In the genomic region with DNA sequence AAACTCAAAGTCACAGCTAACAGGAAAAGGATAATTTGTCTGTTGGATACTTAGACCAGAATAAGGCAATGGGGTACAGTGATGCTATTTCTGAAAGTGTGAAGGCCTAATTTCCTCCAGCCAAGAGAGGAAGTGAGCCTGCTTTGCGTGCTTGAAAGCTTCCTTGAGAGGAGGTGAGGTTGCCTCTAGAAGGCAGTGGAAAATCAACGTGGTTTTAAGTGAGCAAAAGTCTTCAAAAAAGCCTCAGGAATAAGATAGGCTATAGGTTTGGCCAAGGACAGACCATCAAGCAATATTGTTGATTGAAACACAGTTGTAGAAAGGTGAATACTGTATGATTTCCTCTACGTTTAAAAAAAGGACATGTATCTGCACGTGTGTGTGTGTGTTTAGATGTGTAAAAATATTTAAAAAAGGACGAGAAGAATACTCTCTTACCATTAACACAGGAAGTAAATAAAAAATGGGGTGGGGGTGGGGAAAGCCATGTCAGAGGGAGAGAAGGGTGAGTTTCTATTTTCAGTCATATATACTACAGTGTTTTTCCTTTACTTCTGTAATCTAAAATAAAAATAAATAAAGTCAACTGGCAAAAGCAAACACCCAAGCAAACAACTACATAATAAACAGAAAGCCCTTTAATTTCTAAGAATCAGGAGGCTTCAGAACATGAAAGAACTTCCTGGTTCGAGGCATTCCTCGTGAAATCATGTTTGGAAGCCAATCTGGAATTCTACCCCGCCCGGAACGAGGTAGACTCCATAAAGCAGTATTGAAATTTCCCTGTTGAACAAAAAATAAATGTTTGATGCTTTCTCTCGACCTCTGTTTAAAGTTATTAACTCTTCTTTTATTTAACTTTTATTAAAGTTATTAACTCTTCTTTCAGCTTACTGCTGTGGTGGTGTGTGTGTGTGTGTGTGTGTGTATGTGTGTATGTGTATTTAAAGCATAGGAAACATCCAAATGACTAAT, we compare ENCODE assay signal across 8 cellular contexts.
DNase-seq lines count a peak whose midpoint lies in the region; ATAC-seq and TF ChIP-seq lines count a peak whose summit lies in the region.

No MANE protein-coding gene starts in this region.

- DNase-seq in activated CD8-positive, alpha-beta memory T cell treated with anti-CD3 and anti-CD28 coated beads, Interleukin-2, amount 10 ng/mL, durations not matched to agents 7 days and 5 days = peak; percentile 82
- no peak for DNase-seq in activated CD8-positive, alpha-beta memory T cell treated with anti-CD3 and anti-CD28 coated beads for 24 hours
- DNase-seq in Peyer's patch = peak in 2 of 3 donors; percentile 66 to 71
- peak in 1 of 2 donors; percentile 10 for DNase-seq in central memory CD8-positive, alpha-beta T cell (ENCODE audit: low spot score in 2 of 2)
- no peak for DNase-seq in islet precursor cell
- no peak for DNase-seq in NCI-H146 (lab: John Stamatoyannopoulos, UW)

- no peaks in the 10 kb centered on the region for H3K9me3 Mint-ChIP-seq in activated CD8-positive, alpha-beta memory T cell treated with anti-CD3 and anti-CD28 coated beads, Interleukin-2, amount 10 ng/mL, durations not matched to agents 7 days and 5 days (ENCODE audit: low read depth)
- no peaks in the 10 kb centered on the region for H3K9me3 Mint-ChIP-seq in central memory CD8-positive, alpha-beta T cell

- peak overlapping the region; percentile 44 for H3K4me3 Mint-ChIP-seq in activated CD8-positive, alpha-beta memory T cell treated with anti-CD3 and anti-CD28 coated beads, Interleukin-2, amount 10 ng/mL, durations not matched to agents 7 days and 5 days
- H3K4me3 Mint-ChIP-seq in central memory CD8-positive, alpha-beta T cell = peak overlapping the region; percentile 67

- no peak for TF ChIP-seq CTCF in Peyer's patch (IDR thresholded peaks at IDR 0.05)
- TF ChIP-seq CTCF in neutrophil (IDR thresholded peaks at IDR 0.05) = no peak

- H3K27me3 Mint-ChIP-seq in activated CD8-positive, alpha-beta memory T cell treated with anti-CD3 and anti-CD28 coated beads, Interleukin-2, amount 10 ng/mL, durations not matched to agents 7 days and 5 days = no peaks in the 10 kb centered on the region
- H3K27me3 Mint-ChIP-seq in central memory CD8-positive, alpha-beta T cell = no peaks in the 10 kb centered on the region

- H3K36me3 ChIP-seq in Peyer's patch (no peaks in the 10 kb centered on the region), neutrophil (no peaks in the 10 kb centered on the region)

- CTCF ChIA-PET in activated CD8-positive, alpha-beta memory T cell treated with anti-CD3 and anti-CD28 coated beads, Interleukin-2, amount 10 ng/mL, durations not matched to agents 7 days and 5 days (lab: Charles Lee) = interaction anchor here (0.7 to 2.3 kb wide), 11 partner anchors 10 to 188 kb away, joined by 3 to 13 read pairs (median 4); no protein-coding TSS in a partner anchor

- peak; percentile 77 for ATAC-seq in activated CD8-positive, alpha-beta memory T cell treated with anti-CD3 and anti-CD28 coated beads, Interleukin-2, amount 10 ng/mL, durations not matched to agents 7 days and 5 days
- ATAC-seq in HG02884 (IDR thresholded peaks at IDR 0.05; ENCODE audit: unreplicated experiment) = peak; percentile 85
- ATAC-seq in central memory CD8-positive, alpha-beta T cell (replicated peaks; ENCODE audit: extremely low read depth, poor library complexity, severe bottlenecking) = peak; percentile 49

- no peak overlapping the region for H3K4me3 ChIP-seq in Peyer's patch
- no peak overlapping the region for H3K4me3 ChIP-seq in neutrophil (ENCODE audit: low read depth in 1 of 2, low read length in 1 of 2)

- H3K27ac Mint-ChIP-seq in activated CD8-positive, alpha-beta memory T cell treated with anti-CD3 and anti-CD28 coated beads, Interleukin-2, amount 10 ng/mL, durations not matched to agents 7 days and 5 days = peak overlapping the region; percentile 95
- peak overlapping the region; percentile 92 for H3K27ac Mint-ChIP-seq in central memory CD8-positive, alpha-beta T cell (ENCODE audit: low read depth)

- peaks cover 79% of the 10 kb centered on the region for H3K4me1 Mint-ChIP-seq in activated CD8-positive, alpha-beta memory T cell treated with anti-CD3 and anti-CD28 coated beads, Interleukin-2, amount 10 ng/mL, durations not matched to agents 7 days and 5 days
- peaks cover 43% of the 10 kb centered on the region for H3K4me1 Mint-ChIP-seq in central memory CD8-positive, alpha-beta T cell

- H3K27ac ChIP-seq in Peyer's patch (peak overlapping the region; percentile 51 to 79 (median 72)), neutrophil (peak overlapping the region; percentile 66)

- H3K27me3 ChIP-seq in Peyer's patch (no peaks in the 10 kb centered on the region), neutrophil (no peaks in the 10 kb centered on the region)

- H3K9me3 ChIP-seq in Peyer's patch (no peaks in the 10 kb centered on the region), neutrophil (no peaks in the 10 kb centered on the region)

- no peak for TF ChIP-seq POLR2A in Peyer's patch (IDR thresholded peaks at IDR 0.05)

- H3K4me1 ChIP-seq in Peyer's patch (peaks cover 0 to 32% (median 19%) of the 10 kb centered on the region in 4 donors), neutrophil (ENCODE audit: control insufficient read depth in 1 of 2, insufficient read depth in 1 of 2, low read depth in 1 of 2, low read length in 1 of 2) (peaks cover 23 to 27% of the 10 kb centered on the region in 2 experiments)

- no peaks in the 10 kb centered on the region for H3K36me3 Mint-ChIP-seq in activated CD8-positive, alpha-beta memory T cell treated with anti-CD3 and anti-CD28 coated beads, Interleukin-2, amount 10 ng/mL, durations not matched to agents 7 days and 5 days
- H3K36me3 Mint-ChIP-seq in central memory CD8-positive, alpha-beta T cell (ENCODE audit: insufficient read depth) = peaks cover 8% of the 10 kb centered on the region

Comparison
In these comparisons a context has a peak if more than half of its experiments do, and no peak if none do; other contexts are left out.
1. DNase-seq: peak in activated CD8-positive, alpha-beta memory T cell treated with anti-CD3 and anti-CD28 coated beads, Interleukin-2, amount 10 ng/mL, durations not matched to agents 7 days and 5 days (single experiment) and Peyer's patch (2 of 3); none in activated CD8-positive, alpha-beta memory T cell treated with anti-CD3 and anti-CD28 coated beads for 24 hours (single experiment), islet precursor cell (single experiment) and NCI-H146 (single experiment).
2. Peak in every context shown above with its lines, with median percentiles within 50 percentile points of each other: ATAC-seq.